Comparison of ENCODE assay signal across 19 cellular contexts in genomic region chr7:44965937-44966730, GRCh38. TPM values are rescaled to one million over a fixed set of nuclear protein-coding genes. Genes with fewer than 3 reads are reported as not detected.
DNase-seq lines count a peak whose midpoint lies in the region; ATAC-seq, FAIRE-seq and TF ChIP-seq lines count a peak whose summit lies in the region.
"Had no signal": no experiment of that assay in that cellular context is flagged by ENCODE, and none has a peak within 500 bp of the region (broad histone marks: within the 10 kb centered on the region; RNA-seq: fewer than 3 reads in every experiment).

No MANE protein-coding gene starts in this region.

- no peak overlapping the region for H2BK120ac ChIP-seq in H1 (replicated peaks; ENCODE audit: low read depth, low read length)

- H4K8ac ChIP-seq in H1 (ENCODE audit: extremely low read depth, insufficient read depth, low read length), result no peak overlapping the region

- POLR2A ChIA-PET in H1 (lab: Charles Lee; ENCODE audit: partially characterized antibody), result interaction anchor here (1.0 to 17.9 kb wide), 5 partner anchors 8 to 161 kb away, joined by 3 to 327 read pairs (median 3); partner anchors contain the start of genes CCM2, H2AZ2 and MYO1G

- H3K56ac ChIP-seq in H1 (replicated peaks; ENCODE audit: insufficient read length, low read depth, low read length), result no peak overlapping the region

- no peak overlapping the region for H3K23ac ChIP-seq in H1 (ENCODE audit: insufficient read length)

- no peak for TF ChIP-seq RAD21 in H1 (IDR thresholded peaks at IDR 0.05 in 1 of 2, conservative IDR thresholded peaks at IDR 0.05 in 1 of 2; ENCODE audit: low read depth in 2 of 2, low read length in 2 of 2)

- H4K91ac ChIP-seq in H1 (replicated peaks; ENCODE audit: insufficient read length, low read length), result no peak overlapping the region

- H4K5ac ChIP-seq in H1 (ENCODE audit: insufficient read length, low read depth, low read length), result no peak overlapping the region

- no peak overlapping the region for H2BK5ac ChIP-seq in H1 (ENCODE audit: low read depth, low read length)

- no peak overlapping the region for H2BK15ac ChIP-seq in H1 (ENCODE audit: low read length)

- no peak for TF ChIP-seq EP300 in H1 (IDR thresholded peaks at IDR 0.05; ENCODE audit: borderline replicate concordance in 1 of 2, low read depth in 2 of 2, low read length in 2 of 2)

- no peak overlapping the region for H2AK5ac ChIP-seq in H1 (ENCODE audit: low read depth, low read length)

- no peak overlapping the region for H3K4me2 ChIP-seq in H1 (ENCODE audit: insufficient read depth in 1 of 2, low read depth in 2 of 2, low read length in 2 of 2)

- WGBS in H1 (ENCODE audit: extremely low coverage in 1 of 2, insufficient coverage in 1 of 2, insufficient read length in 1 of 2, insufficient replicate concordance in 2 of 2, low coverage in 1 of 2, low lambda C conversion rate in 2 of 2, missing lambda C conversion rate in 1 of 2), 2 experiments, result 90% methylated on average over 18 of the region's 18 CpGs; no CpG with 5 or more reads in 1 of the 2 experiments

- peaks cover 10 to 28% (median 21%) of the 10 kb centered on the region in 4 experiments; a peak in 6 of 7 replicates for H3K27me3 ChIP-seq in H1 (replicated peaks in 1 of 4; ENCODE audit: control insufficient read depth in 3 of 4, extremely low read depth in 1 of 4, insufficient read depth in 3 of 4, low read length in 3 of 4)

- H2AFZ ChIP-seq in H1 (ENCODE audit: low read length), result no peak overlapping the region

- H3K79me2 ChIP-seq in H1 (ENCODE audit: control insufficient read depth in 1 of 2, insufficient read depth in 2 of 2, low read length in 2 of 2), result no peaks in the 10 kb centered on the region

- peak; percentile 53 for DNase-seq in activated effector memory CD4-positive, alpha-beta T cell treated with anti-CD3 and anti-CD28 coated beads, Interleukin-2, amount 50 U/mL, for 16 hours
- no peak for DNase-seq in activated effector memory CD4-positive, alpha-beta T cell treated with Interleukin-2 at 50 U/mL for 16 hours
- DNase-seq in H1 (ENCODE audit: low read depth in 1 of 2, low spot score in 2 of 2) (no peak), NCI-H446 treated with DMSO at 0.1 percent for 48 hours (lab: John Stamatoyannopoulos, UW) (no peak), dedifferentiated amniotic fluid mesenchymal stem cell (ENCODE audit: extremely low spot score) (no peak)
- peak; percentile 20 for DNase-seq in stimulated activated naive CD8-positive, alpha-beta T cell treated with anti-CD3 and anti-CD28 coated beads, Interleukin-15, Interleukin-2, amounts not matched to agents 100 U/mL and 50 U/mL, for 24 hours
- DNase-seq: amygdala; cerebellar nuclear complex; HCEC 1CT; hypothalamus; left colon; NCI-H1417 treated with DMSO at 0.1 percent for 48 hours; NCI-H2227 treated with DMSO at 0.1 percent for 48 hours; stimulated activated naive CD4-positive, alpha-beta T cell; WERI-Rb-1 had no signal

- no peaks in the 10 kb centered on the region for H3K9me3 ChIP-seq in H1 (ENCODE audit: insufficient read depth in 2 of 2, low read depth in 1 of 2, low read length in 1 of 2)

- H2BK20ac ChIP-seq in H1 (ENCODE audit: low read length), result no peak overlapping the region

- no peaks in the 10 kb centered on the region for H3K79me1 ChIP-seq in H1 (ENCODE audit: low read depth, low read length)

- no peaks in the 10 kb centered on the region for H3K36me3 ChIP-seq in H1 (ENCODE audit: control insufficient read depth in 2 of 4, insufficient read depth in 4 of 4, low read length in 3 of 4)
- H3K36me3 ChIP-seq: WERI-Rb-1 had no signal

- H3K14ac ChIP-seq in H1 (ENCODE audit: insufficient read length), result no peak overlapping the region

- H3K9ac ChIP-seq in H1 (replicated peaks in 1 of 4; ENCODE audit: extremely low read depth in 1 of 4, low read depth in 3 of 4, low read length in 3 of 4), result no peak overlapping the region

- H2BK12ac ChIP-seq in H1 (ENCODE audit: low read depth, low read length), result 0 out of 2 replicates have a peak overlapping the region, but pooled peaks have one; percentile 14

- FAIRE-seq in H1 (lab: Jason Lieb, UNC), result no peak

- TF ChIP-seq CTCF in H1 (IDR thresholded peaks at IDR 0.05; ENCODE audit: control extremely low read depth in 1 of 3, insufficient read depth in 1 of 3, low read depth in 1 of 3, low read length in 3 of 3), result no peak

- CTCF ChIA-PET in H1 (lab: Charles Lee; ENCODE audit: partially characterized antibody), result interaction anchor here (0.8 to 3.2 kb wide), 9 partner anchors 8 to 203 kb away, joined by 3 to 33 read pairs (median 6); no protein-coding TSS in a partner anchor

- no peak for ATAC-seq in stimulated activated naive CD8-positive, alpha-beta T cell treated with anti-CD3 and anti-CD28 coated beads, Interleukin-15, Interleukin-2, amounts not matched to agents 100 U/mL and 50 U/mL, for 24 hours
- ATAC-seq in HG03571 (IDR thresholded peaks at IDR 0.05; ENCODE audit: unreplicated experiment), result no peak
- ATAC-seq: left colon had no signal

- H3K27ac ChIP-seq in H1 (ENCODE audit: low read depth, low read length), result no peak overlapping the region
- H3K27ac ChIP-seq: WERI-Rb-1 had no signal

- H3K4me1 ChIP-seq in H1 (replicated peaks in 1 of 4; ENCODE audit: control insufficient read depth in 3 of 4, insufficient read depth in 4 of 4, low read length in 3 of 4), result peaks cover 0 to 11% (median 4%) of the 10 kb centered on the region in 4 experiments; a peak in 5 of 7 replicates

- no peak overlapping the region for H3K18ac ChIP-seq in H1 (ENCODE audit: extremely low read depth, low read length)

- no peaks in the 10 kb centered on the region for H4K20me1 ChIP-seq in H1 (replicated peaks in 1 of 2; ENCODE audit: control insufficient read depth in 1 of 2, insufficient read depth in 2 of 2, low read length in 2 of 2)

- peak; percentile 30 for TF ChIP-seq POLR2A in GM19193 (IDR thresholded peaks at IDR 0.05; ENCODE audit: extremely low read depth, insufficient read depth, insufficient read length)
- no peak for TF ChIP-seq POLR2A in H1 (IDR thresholded peaks at IDR 0.05; ENCODE audit: control extremely low read depth in 1 of 2, low read depth in 2 of 2, low read length in 2 of 2)

- H3K4ac ChIP-seq in H1 (replicated peaks; ENCODE audit: insufficient read length, low read depth, low read length), result no peak overlapping the region

- no peak overlapping the region for H3K4me3 ChIP-seq in H1 (ENCODE audit: extremely low read depth in 1 of 4, insufficient read depth in 2 of 4, low read depth in 3 of 4, low read length in 4 of 4)

- H3K23me2 ChIP-seq in H1 (ENCODE audit: low read depth, low read length), result peaks cover 5% of the 10 kb centered on the region; the same call in 1 of the 2 replicates

TF ChIP-seq in H1, 55 proteins besides CTCF, POLR2A, EP300 and RAD21:
- TF ChIP-seq SP1 (IDR thresholded peaks at IDR 0.05; ENCODE audit: low read depth, low read length) (no peak), RXRA (IDR thresholded peaks at IDR 0.05; ENCODE audit: insufficient read depth, low read depth, low read length) (no peak), SIN3A (conservative IDR thresholded peaks at IDR 0.05 in 1 of 2, IDR thresholded peaks at IDR 0.05 in 1 of 2; ENCODE audit: low read depth in 1 of 2, low read length in 2 of 2) (no peak), BRCA1 (IDR thresholded peaks at IDR 0.05; ENCODE audit: low read depth, low read length) (no peak)
TF ChIP-seq in H1: peak in this region for 0.

RNA-seq across cellular contexts. Expression of gene MYO1G, which starts 12.7 kb away (rescaled TPM):
- 0.11 and 0.19 TPM in 2 replicates for total RNA-seq in H1 (2021; fragmentation: NEBNext Ultra II Directional; extraction: Animal tissue kit (Norgen Biotek cat#: 25700))
- polyA plus RNA-seq in H1 (2011; rRNA removed), result 0.08 and 0.11 TPM in 2 replicates
- 0.12 TPM for polyA plus RNA-seq in H1 (2011; cell fraction: cytosol; rRNA removed)
- 0.50 TPM for polyA plus RNA-seq in H1 (2011; cell fraction: nucleus; rRNA removed)
- polyA plus RNA-seq in H1 (2012, experiment 1 of 2), result 0.08 to 0.15 TPM (median 0.11 TPM) in 3 of 4 replicates, not detected in the other
- not detected for polyA plus RNA-seq in H1 (2012, experiment 2 of 2)
- 0.04 TPM for polyA plus RNA-seq in H1 (2013, experiment 1 of 2)
- 0.04 TPM for polyA plus RNA-seq in H1 (2013, experiment 2 of 2)
- polyA minus RNA-seq in H1 (2011; rRNA and poly(A)+ RNA removed), result 0.20 and 0.54 TPM in 2 replicates
- 1.8 TPM for polyA minus RNA-seq in H1 (2011; cell fraction: cytosol; rRNA and poly(A)+ RNA removed)
- 1.9 TPM for polyA minus RNA-seq in H1 (2011; cell fraction: nucleus; rRNA and poly(A)+ RNA removed)
- total RNA-seq: LHCN-M2 had no signal
- polyA plus RNA-seq: AG04450 had no signal

RNA-seq across cellular contexts. Expression of gene CCM2, which starts 33.9 kb away (rescaled TPM):
- 31.3 and 31.6 TPM in 2 replicates for total RNA-seq in H1 (2021; fragmentation: NEBNext Ultra II Directional; extraction: Animal tissue kit (Norgen Biotek cat#: 25700))
- polyA plus RNA-seq in H1 (2011; rRNA removed), result 41.2 and 54.8 TPM in 2 replicates
- 40.7 TPM for polyA plus RNA-seq in H1 (2011; cell fraction: cytosol; rRNA removed)
- polyA plus RNA-seq in H1 (2011; cell fraction: nucleus; rRNA removed), result 51.2 TPM
- polyA plus RNA-seq in H1 (2012, experiment 1 of 2), result 21.6 to 34.6 TPM (median 32.5 TPM) in 4 replicates
- polyA plus RNA-seq in H1 (2012, experiment 2 of 2), result 28.2 TPM
- 20.3 TPM for polyA plus RNA-seq in H1 (2013, experiment 1 of 2)
- polyA plus RNA-seq in H1 (2013, experiment 2 of 2), result 19.7 TPM
- 26.9 and 30.1 TPM in 2 replicates for polyA minus RNA-seq in H1 (2011; rRNA and poly(A)+ RNA removed)
- polyA minus RNA-seq in H1 (2011; cell fraction: cytosol; rRNA and poly(A)+ RNA removed), result 18.4 TPM
- 19.1 TPM for polyA minus RNA-seq in H1 (2011; cell fraction: nucleus; rRNA and poly(A)+ RNA removed)

Comparison
In these comparisons a context has a peak if more than half of its experiments do, and no peak if none do; other contexts are left out.
1. DNase-seq: peak in activated effector memory CD4-positive, alpha-beta T cell treated with anti-CD3 and anti-CD28 coated beads, Interleukin-2, amount 50 U/mL, for 16 hours (single experiment) and stimulated activated naive CD8-positive, alpha-beta T cell treated with anti-CD3 and anti-CD28 coated beads, Interleukin-15, Interleukin-2, amounts not matched to agents 100 U/mL and 50 U/mL, for 24 hours (single experiment); none in activated effector memory CD4-positive, alpha-beta T cell treated with Interleukin-2 at 50 U/mL for 16 hours (single experiment), H1 (0 of 2), NCI-H446 treated with DMSO at 0.1 percent for 48 hours (single experiment) and dedifferentiated amniotic fluid mesenchymal stem cell (single experiment).